In genomic region chr4:75099321-75099720, GRCh38 we compare ENCODE assay signal across 12 cellular contexts.
DNase-seq lines count a peak whose midpoint lies in the region; ATAC-seq, FAIRE-seq and TF ChIP-seq lines count a peak whose summit lies in the region.
"Had no signal": no experiment of that assay in that cellular context is flagged by ENCODE, and none has a peak within 500 bp of the region (broad histone marks: within the 10 kb centered on the region; RNA-seq: fewer than 3 reads in every experiment).

No MANE protein-coding gene starts in this region.

- no peak overlapping the region for H2AFZ ChIP-seq in OCI-LY7 (ENCODE audit: low read length)

- POLR2A ChIA-PET in OCI-LY7 (lab: Charles Lee) = interaction anchor here (0.6 to 1.0 kb wide), 3 partner anchors 8 to 330 kb away, joined by 4 read pairs; no protein-coding TSS in a partner anchor

- peak; percentile 99 for FAIRE-seq in GM12892 (lab: Jason Lieb, UNC)
- FAIRE-seq: colon had no signal

- no peaks in the 10 kb centered on the region for H3K9me3 ChIP-seq in OCI-LY7 (ENCODE audit: low read length)

- H3K27ac ChIP-seq in OCI-LY7 (ENCODE audit: low read depth, low read length, poor library complexity, severe bottlenecking) = no peak overlapping the region
- H3K27ac ChIP-seq: BLaER1 had no signal

- H3K4me1 ChIP-seq in OCI-LY7 (ENCODE audit: insufficient read depth, low read length, poor library complexity, severe bottlenecking) = no peaks in the 10 kb centered on the region

- ATAC-seq in GM19467 (IDR thresholded peaks at IDR 0.05; ENCODE audit: unreplicated experiment) (peak; percentile 82), HG03039 (IDR thresholded peaks at IDR 0.05; ENCODE audit: unreplicated experiment) (peak; percentile 84)

- no peaks in the 10 kb centered on the region for H4K20me1 ChIP-seq in OCI-LY7 (ENCODE audit: insufficient read depth, low read length)
- H4K20me1 ChIP-seq: BLaER1 had no signal

- no peaks in the 10 kb centered on the region for H3K9me2 ChIP-seq in OCI-LY7 (ENCODE audit: insufficient read depth, low read length)

- H3K4me3 ChIP-seq in OCI-LY7 (ENCODE audit: low read depth, low read length, poor library complexity, severe bottlenecking) = no peak overlapping the region
- H3K4me3 ChIP-seq: BLaER1 had no signal

- no TSS peak for BruUV-seq in OCI-LY7 (replicated peaks; lab: Mats Ljungman, UMichigan)

- peak; percentile 12 for DNase-seq in GM12892 (ENCODE audit: insufficient read length)
- DNase-seq in OCI-LY7 (ENCODE audit: low spot score) = peak; percentile 18
- DNase-seq in COR-L47 (lab: John Stamatoyannopoulos, UW) = no peak
- no peak for DNase-seq in cortex of kidney (lab: John Stamatoyannopoulos, UW)
- no peak for DNase-seq in HuH-7 (ENCODE audit: low spot score)
- no peak for DNase-seq in NCI-H187 (lab: John Stamatoyannopoulos, UW)
- DNase-seq: activated gamma-delta T cell treated with Interleukin-2 at 50 U/mL for 16 hours, KBM-7 had no signal

- H3K36me3 ChIP-seq in OCI-LY7 (ENCODE audit: insufficient read depth, low read length) = no peaks in the 10 kb centered on the region
- H3K36me3 ChIP-seq: BLaER1 had no signal

- intact Hi-C loops in OCI-LY7 (cut with micrococcal nuclease; ENCODE audit: unreplicated experiment) = no loop called here

- CTCF ChIA-PET in OCI-LY7 (lab: Charles Lee; ENCODE audit: unreplicated experiment) = no interaction called here

- TF ChIP-seq CTCF in OCI-LY7 (conservative IDR thresholded peaks at IDR 0.05; ENCODE audit: low read length) = no peak

- no peak overlapping the region for H3K4me2 ChIP-seq in OCI-LY7 (ENCODE audit: low read length)
- H3K4me2 ChIP-seq: BLaER1 had no signal

- TF ChIP-seq POLR2A in GM12892 (IDR thresholded peaks at IDR 0.05; ENCODE audit: low read depth, low read length) = no peak

- H3K79me2 ChIP-seq in OCI-LY7 (ENCODE audit: insufficient read depth, low read depth, low read length) = no peaks in the 10 kb centered on the region

Comparison
In these comparisons a context has a peak if more than half of its experiments do, and no peak if none do; other contexts are left out.
1. DNase-seq: peak in GM12892 (single experiment) and OCI-LY7 (single experiment); none in COR-L47 (single experiment), cortex of kidney (single experiment), HuH-7 (single experiment) and NCI-H187 (0 of 2).